34 cellular contexts compared by ENCODE assay signal in genomic region chr19:39147480-39147879, GRCh38. TPM values are rescaled to one million over a fixed set of nuclear protein-coding genes. Genes with fewer than 3 reads are reported as not detected.
"Had no signal": no experiment of that assay in that cellular context is flagged by ENCODE, and none has a peak within 500 bp of the region (broad histone marks: within the 10 kb centered on the region; RNA-seq: fewer than 3 reads in every experiment).

No MANE protein-coding gene starts in this region.

- H3K27me3 Mint-ChIP-seq: activated CD4-positive, alpha-beta T cell treated with anti-CD3 and anti-CD28 coated beads, Interleukin-2, amount 10 ng/mL, durations not matched to agents 7 days and 5 days; activated CD8-positive, alpha-beta T cell treated with anti-CD3 and anti-CD28 coated beads for 36 hours; activated naive CD4-positive, alpha-beta T cell treated with anti-CD3 and anti-CD28 coated beads, Interleukin-2, amount 50 U/mL, for 24 hours; central memory CD8-positive, alpha-beta T cell; progenitor cell of endocrine pancreas; stimulated activated naive CD8-positive, alpha-beta T cell treated with anti-CD3 and anti-CD28 coated beads, Interleukin-15, Interleukin-2, amounts not matched to agents 100 ng/mL and 50 ng/mL, for 24 hours had no signal

- H3K27ac Mint-ChIP-seq: activated CD4-positive, alpha-beta T cell treated with anti-CD3 and anti-CD28 coated beads, Interleukin-2, amount 10 ng/mL, durations not matched to agents 7 days and 5 days; activated CD8-positive, alpha-beta T cell treated with anti-CD3 and anti-CD28 coated beads for 36 hours; activated naive CD4-positive, alpha-beta T cell treated with anti-CD3 and anti-CD28 coated beads, Interleukin-2, amount 50 U/mL, for 24 hours; activated T-helper 2 cell treated with anti-CD3 and anti-CD28 coated beads, Interferon-gamma antibody, Interleukin-2, Interleukin-4, amounts not matched to agents 10 μg/mL and 5 μg/mL and 100 μg/mL, durations not matched to agents 14 hours and 24 hours and 36 hours; dendritic cell treated with granulocyte-macrophage colony-stimulating factor and Interleukin-4, amounts not matched to agents 40 ng/mL and 50 ng/mL, for 4 days; endodermal cell; stimulated activated effector memory CD8-positive, alpha-beta T cell treated with anti-CD3 and anti-CD28 coated beads, Interleukin-12 subunit alpha, Interleukin-12 subunit beta, amount 100 ng/mL, for 72 hours; stimulated activated naive CD8-positive, alpha-beta T cell treated with anti-CD3 and anti-CD28 coated beads, Interleukin-15, Interleukin-2, amounts not matched to agents 100 ng/mL and 50 ng/mL, for 24 hours had no signal

- H3K27me3 ChIP-seq: esophagus muscularis mucosa, foreskin keratinocyte, heart left ventricle, ovary, right lobe of liver, upper lobe of left lung, vagina had no signal

- H3K27ac ChIP-seq: foreskin keratinocyte, heart left ventricle, lower lobe of right lung, ovary, right lobe of liver, vagina, WERI-Rb-1 had no signal

- H3K4me3 Mint-ChIP-seq: activated CD4-positive, alpha-beta T cell treated with anti-CD3 and anti-CD28 coated beads, Interleukin-2, amount 10 ng/mL, durations not matched to agents 7 days and 5 days; activated CD8-positive, alpha-beta T cell treated with anti-CD3 and anti-CD28 coated beads for 36 hours; activated naive CD4-positive, alpha-beta T cell treated with anti-CD3 and anti-CD28 coated beads, Interleukin-2, amount 50 U/mL, for 24 hours; central memory CD8-positive, alpha-beta T cell; dendritic cell treated with granulocyte-macrophage colony-stimulating factor and Interleukin-4, amounts not matched to agents 40 ng/mL and 50 ng/mL, for 4 days; endodermal cell; stimulated activated effector memory CD8-positive, alpha-beta T cell treated with anti-CD3 and anti-CD28 coated beads, Interleukin-12 subunit alpha, Interleukin-12 subunit beta, amount 100 ng/mL, for 72 hours; stimulated activated naive CD8-positive, alpha-beta T cell treated with anti-CD3 and anti-CD28 coated beads, Interleukin-15, Interleukin-2, amounts not matched to agents 100 ng/mL and 50 ng/mL, for 24 hours had no signal

- H3K36me3 ChIP-seq: esophagus muscularis mucosa, heart left ventricle, ovary, right lobe of liver, vagina had no signal

- H3K9me3 ChIP-seq: esophagus muscularis mucosa, heart left ventricle, lower lobe of right lung, mucosa of descending colon, ovary, right lobe of liver, upper lobe of left lung, vagina had no signal

- ATAC-seq: activated CD8-positive, alpha-beta T cell treated with anti-CD3 and anti-CD28 coated beads for 36 hours; foreskin keratinocyte; heart left ventricle; left lobe of liver; lower lobe of right lung; mucosa of descending colon; right lobe of liver; stimulated activated effector memory CD8-positive, alpha-beta T cell treated with anti-CD3 and anti-CD28 coated beads, Interleukin-12 subunit alpha, Interleukin-12 subunit beta, amount 100 ng/mL, for 72 hours had no signal

- H3K4me1 ChIP-seq: foreskin keratinocyte had no signal

- DNase-seq: activated CD4-positive, alpha-beta T cell treated with anti-CD3 and anti-CD28 coated beads for 1 hour; activated CD4-positive, alpha-beta T cell treated with anti-CD3 and anti-CD28 coated beads, Interleukin-2, amount 10 ng/mL, durations not matched to agents 7 days and 5 days; activated CD8-positive, alpha-beta T cell treated with anti-CD3 and anti-CD28 coated beads for 36 hours; activated T-cell treated with anti-CD3 and anti-CD28 coated beads, Interleukin-2, amount 50 U/mL, for 48 hours; anterior cingulate cortex; endodermal cell; foreskin keratinocyte; heart left ventricle; hypothalamus; kidney glomerular epithelial cell; lower lobe of right lung; mesendoderm; mucosa of descending colon; ovary; right lobe of liver; stimulated activated CD4-positive, alpha-beta T cell treated with anti-CD3 and anti-CD28 coated beads, Interleukin-4, amount 100 ng/mL, for 1 hour; substantia nigra; upper lobe of left lung; WERI-Rb-1 had no signal

- H3K9me3 Mint-ChIP-seq: activated CD4-positive, alpha-beta T cell treated with anti-CD3 and anti-CD28 coated beads, Interleukin-2, amount 10 ng/mL, durations not matched to agents 7 days and 5 days; activated CD8-positive, alpha-beta T cell treated with anti-CD3 and anti-CD28 coated beads for 36 hours; activated naive CD4-positive, alpha-beta T cell treated with anti-CD3 and anti-CD28 coated beads, Interleukin-2, amount 50 U/mL, for 24 hours; activated T-helper 2 cell treated with anti-CD3 and anti-CD28 coated beads, Interferon-gamma antibody, Interleukin-2, Interleukin-4, amounts not matched to agents 10 μg/mL and 5 μg/mL and 100 μg/mL, durations not matched to agents 14 hours and 24 hours and 36 hours; central memory CD8-positive, alpha-beta T cell; dendritic cell treated with granulocyte-macrophage colony-stimulating factor and Interleukin-4, amounts not matched to agents 40 ng/mL and 50 ng/mL, for 4 days; stimulated activated effector memory CD8-positive, alpha-beta T cell treated with anti-CD3 and anti-CD28 coated beads, Interleukin-12 subunit alpha, Interleukin-12 subunit beta, amount 100 ng/mL, for 72 hours; stimulated activated naive CD8-positive, alpha-beta T cell treated with anti-CD3 and anti-CD28 coated beads, Interleukin-15, Interleukin-2, amounts not matched to agents 100 ng/mL and 50 ng/mL, for 24 hours had no signal

- H3K4me3 ChIP-seq: esophagus muscularis mucosa, heart left ventricle, lower lobe of right lung, mucosa of descending colon, ovary, right lobe of liver, upper lobe of left lung, vagina had no signal

RNA-seq across cellular contexts. Expression of gene NCCRP1, which starts 49.3 kb away (rescaled TPM):
- total RNA-seq: activated CD4-positive, alpha-beta T cell treated with anti-CD3 and anti-CD28 coated beads, Interleukin-2, amount 10 ng/mL, durations not matched to agents 7 days and 5 days; activated CD8-positive, alpha-beta T cell treated with anti-CD3 and anti-CD28 coated beads for 36 hours; activated T-helper 2 cell treated with anti-CD3 and anti-CD28 coated beads, Interferon-gamma antibody, Interleukin-2, Interleukin-4, amounts not matched to agents 10 μg/mL and 5 μg/mL and 100 μg/mL, durations not matched to agents 14 hours and 24 hours and 36 hours; myocyte; right lobe of liver; skeletal muscle tissue; T-helper 1 cell treated with Interleukin-12 subunit alpha and Interleukin-12 subunit beta and Interleukin-4 antibody, amounts not matched to agents 30 ng/mL and 1 ng/mL, for 36 hours had no signal

RNA-seq across cellular contexts. Expression of gene SYCN, which starts 56.6 kb away (rescaled TPM):
- total RNA-seq: activated CD4-positive, alpha-beta T cell treated with anti-CD3 and anti-CD28 coated beads, Interleukin-2, amount 10 ng/mL, durations not matched to agents 7 days and 5 days; activated CD8-positive, alpha-beta T cell treated with anti-CD3 and anti-CD28 coated beads for 36 hours; activated T-helper 2 cell treated with anti-CD3 and anti-CD28 coated beads, Interferon-gamma antibody, Interleukin-2, Interleukin-4, amounts not matched to agents 10 μg/mL and 5 μg/mL and 100 μg/mL, durations not matched to agents 14 hours and 24 hours and 36 hours; bronchial epithelial cell; endodermal cell; esophagus muscularis mucosa; foreskin keratinocyte; lower lobe of right lung; mucosa of descending colon; myocyte; progenitor cell of endocrine pancreas; renal cortical epithelial cell; right lobe of liver; skeletal muscle tissue; T-helper 1 cell treated with Interleukin-12 subunit alpha and Interleukin-12 subunit beta and Interleukin-4 antibody, amounts not matched to agents 30 ng/mL and 1 ng/mL, for 36 hours; vagina had no signal
